Comparison of ENCODE assay signal across 30 cellular contexts in genomic region chrX:69896046-69896445, GRCh38.
"Had no signal": no experiment of that assay in that cellular context is flagged by ENCODE, and none has a peak within 500 bp of the region (broad histone marks: within the 10 kb centered on the region; RNA-seq: fewer than 3 reads in every experiment).

No MANE protein-coding gene starts in this region.

- H3K4me3 ChIP-seq: left lung, lower lobe of right lung, mucosa of descending colon, pancreas, prostate gland, skin epidermis, stomach, testis, thyroid gland, transverse colon, upper lobe of left lung, vagina had no signal

- H3K4me1 ChIP-seq: left lung, lower lobe of right lung, pancreas, prostate gland, stomach, testis, thyroid gland, transverse colon, upper lobe of left lung, vagina had no signal

- FAIRE-seq: islet of Langerhans, kidney, pancreas had no signal

- H3K36me3 ChIP-seq: left lung, lower lobe of right lung, pancreas, prostate gland, stomach, thyroid gland, transverse colon, upper lobe of left lung, vagina had no signal

- DNase-seq: hypothalamus; immature natural killer cell; kidney; left colon; left lung; lower lobe of right lung; mammary epithelial cell; mesenchymal stem cell; midbrain; mucosa of descending colon; naive thymus-derived CD4-positive, alpha-beta T cell; pancreas; posterior cingulate gyrus; retina; right cardiac atrium; stimulated activated CD4-positive, alpha-beta T cell treated with anti-CD3 and anti-CD28 coated beads, Interleukin-12 subunit alpha, Interleukin-12 subunit beta, amount 100 ng/mL, for 4 hours; stimulated activated CD4-positive, alpha-beta T cell treated with anti-CD3 and anti-CD28 coated beads, Interleukin-15, amount 100 ng/mL, for 24 hours; stimulated activated CD4-positive, alpha-beta T cell treated with anti-CD3 and anti-CD28 coated beads, Interleukin-2, amount 100 ng/mL, for 24 hours; stimulated activated CD4-positive, alpha-beta T cell treated with anti-CD3 and anti-CD28 coated beads, Interleukin-4, amount 100 ng/mL, for 1 hour; stimulated activated naive B cell treated with anti-CD40 and anti-IgM and Interleukin-4, amounts not matched to agents 10 μg/mL and 1 μg/mL and 100 μg/mL, for 72 hours; stimulated activated naive CD8-positive, alpha-beta T cell treated with anti-CD3 and anti-CD28 coated beads, Interleukin-15, Interleukin-2, amounts not matched to agents 100 U/mL and 50 U/mL, for 24 hours; stomach; testis; thyroid gland; transverse colon; upper lobe of left lung had no signal

- H3K27ac ChIP-seq: left lung, lower lobe of right lung, pancreas, prostate gland, skin epidermis, stomach, testis, thyroid gland, transverse colon, upper lobe of left lung, vagina had no signal

- H3K27me3 ChIP-seq: stomach, testis, thyroid gland, transverse colon, upper lobe of left lung, vagina had no signal
